2 cellular contexts compared by ENCODE assay signal in the genomic region with DNA sequence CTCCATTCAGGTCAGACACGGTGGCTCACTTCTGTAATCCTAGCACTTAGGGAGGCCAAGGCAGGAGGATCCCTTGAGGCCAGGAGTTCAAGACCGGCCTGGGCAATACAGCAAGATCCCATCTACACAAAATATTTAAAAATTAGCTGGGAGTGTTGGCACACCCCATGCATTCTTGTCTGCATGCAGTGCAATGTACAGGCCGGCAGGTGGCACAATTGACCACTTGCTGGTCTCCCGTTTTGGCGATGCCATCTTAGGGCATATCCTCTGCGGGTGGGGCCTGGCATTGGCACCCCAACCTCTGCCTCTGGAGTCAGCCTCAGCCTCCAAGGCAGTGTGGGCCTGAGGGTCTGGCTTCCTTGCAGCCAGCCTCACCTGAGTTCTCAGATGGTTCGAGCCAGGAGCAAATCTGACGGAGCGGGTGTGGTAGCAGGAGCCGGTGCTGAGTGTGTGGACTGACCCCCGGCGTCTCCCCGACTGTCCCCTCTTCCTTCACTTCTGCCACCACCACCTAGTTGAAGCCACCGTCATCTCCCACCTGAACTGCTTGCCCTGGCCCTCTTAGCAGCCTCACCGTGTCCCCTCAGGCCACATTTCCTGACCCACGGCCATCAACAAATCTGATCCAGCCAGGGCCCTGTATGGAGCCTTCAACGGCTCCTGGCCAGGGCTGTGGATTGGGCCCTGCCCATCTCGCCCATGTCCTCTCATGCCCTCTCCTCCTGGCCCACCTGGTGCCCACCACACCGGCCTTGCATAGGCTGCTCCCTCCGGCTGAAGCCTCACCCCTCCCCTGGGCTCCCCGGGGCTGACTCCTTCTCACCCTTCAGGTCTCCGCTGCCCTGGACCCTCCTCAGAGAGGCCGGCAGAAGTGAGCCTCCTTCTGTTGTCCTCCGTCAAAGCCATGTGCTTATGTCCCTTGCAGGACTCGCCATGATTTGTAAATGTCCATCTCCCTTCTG.
A peak's percentile ranks its signal among the peaks of the same experiment; 100 is the strongest.
TF ChIP-seq lines count a peak whose summit lies in the region.

No MANE protein-coding gene starts in this region.

TF ChIP-seq in IMR-90, 13 proteins besides CTCF, POLR2A, EP300 and RAD21:
- TF ChIP-seq RFX5 (IDR thresholded peaks at IDR 0.05; ENCODE audit: low read depth, low read length) (no peak), FOS (IDR thresholded peaks at IDR 0.05; ENCODE audit: low read depth, low read length) (no peak), CHD1 (IDR thresholded peaks at IDR 0.05; ENCODE audit: low read depth, low read length) (no peak), SMC3 (IDR thresholded peaks at IDR 0.05; ENCODE audit: low read depth, low read length) (peak; percentile 74), BHLHE40 (IDR thresholded peaks at IDR 0.05; ENCODE audit: low read depth, low read length) (no peak), CEBPB (IDR thresholded peaks at IDR 0.05; ENCODE audit: low read depth, low read length) (peak; percentile 29; the same call in 1 of the 2 replicates), MAFK (IDR thresholded peaks at IDR 0.05; ENCODE audit: low read depth, low read length) (no peak), MAZ (IDR thresholded peaks at IDR 0.05; ENCODE audit: borderline replicate concordance, low read depth, low read length) (no peak)
- TF ChIP-seq, protein P1, sequence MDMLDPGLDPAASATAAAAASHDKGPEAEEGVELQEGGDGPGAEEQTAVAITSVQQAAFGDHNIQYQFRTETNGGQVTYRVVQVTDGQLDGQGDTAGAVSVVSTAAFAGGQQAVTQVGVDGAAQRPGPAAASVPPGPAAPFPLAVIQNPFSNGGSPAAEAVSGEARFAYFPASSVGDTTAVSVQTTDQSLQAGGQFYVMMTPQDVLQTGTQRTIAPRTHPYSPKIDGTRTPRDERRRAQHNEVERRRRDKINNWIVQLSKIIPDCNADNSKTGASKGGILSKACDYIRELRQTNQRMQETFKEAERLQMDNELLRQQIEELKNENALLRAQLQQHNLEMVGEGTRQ (IDR thresholded peaks at IDR 0.05; ENCODE audit: low read depth, low read length) = no peak
- TF ChIP-seq, protein P2, sequence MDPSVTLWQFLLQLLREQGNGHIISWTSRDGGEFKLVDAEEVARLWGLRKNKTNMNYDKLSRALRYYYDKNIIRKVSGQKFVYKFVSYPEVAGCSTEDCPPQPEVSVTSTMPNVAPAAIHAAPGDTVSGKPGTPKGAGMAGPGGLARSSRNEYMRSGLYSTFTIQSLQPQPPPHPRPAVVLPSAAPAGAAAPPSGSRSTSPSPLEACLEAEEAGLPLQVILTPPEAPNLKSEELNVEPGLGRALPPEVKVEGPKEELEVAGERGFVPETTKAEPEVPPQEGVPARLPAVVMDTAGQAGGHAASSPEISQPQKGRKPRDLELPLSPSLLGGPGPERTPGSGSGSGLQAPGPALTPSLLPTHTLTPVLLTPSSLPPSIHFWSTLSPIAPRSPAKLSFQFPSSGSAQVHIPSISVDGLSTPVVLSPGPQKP (IDR thresholded peaks at IDR 0.05; ENCODE audit: borderline replicate concordance, low read depth, low read length) = no peak

TF ChIP-seq in SK-N-SH, 30 proteins besides CTCF, POLR2A, EP300 and RAD21:
- peak; percentile 79 for TF ChIP-seq SMC3 (IDR thresholded peaks at IDR 0.05; ENCODE audit: low read depth, low read length)
- TF ChIP-seq, protein P3, sequence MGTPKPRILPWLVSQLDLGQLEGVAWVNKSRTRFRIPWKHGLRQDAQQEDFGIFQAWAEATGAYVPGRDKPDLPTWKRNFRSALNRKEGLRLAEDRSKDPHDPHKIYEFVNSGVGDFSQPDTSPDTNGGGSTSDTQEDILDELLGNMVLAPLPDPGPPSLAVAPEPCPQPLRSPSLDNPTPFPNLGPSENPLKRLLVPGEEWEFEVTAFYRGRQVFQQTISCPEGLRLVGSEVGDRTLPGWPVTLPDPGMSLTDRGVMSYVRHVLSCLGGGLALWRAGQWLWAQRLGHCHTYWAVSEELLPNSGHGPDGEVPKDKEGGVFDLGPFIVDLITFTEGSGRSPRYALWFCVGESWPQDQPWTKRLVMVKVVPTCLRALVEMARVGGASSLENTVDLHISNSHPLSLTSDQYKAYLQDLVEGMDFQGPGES (IDR thresholded peaks at IDR 0.05; ENCODE audit: low read depth, low read length) = no peak
